Comparison of ENCODE assay signal across 1 cellular context in the genomic region with DNA sequence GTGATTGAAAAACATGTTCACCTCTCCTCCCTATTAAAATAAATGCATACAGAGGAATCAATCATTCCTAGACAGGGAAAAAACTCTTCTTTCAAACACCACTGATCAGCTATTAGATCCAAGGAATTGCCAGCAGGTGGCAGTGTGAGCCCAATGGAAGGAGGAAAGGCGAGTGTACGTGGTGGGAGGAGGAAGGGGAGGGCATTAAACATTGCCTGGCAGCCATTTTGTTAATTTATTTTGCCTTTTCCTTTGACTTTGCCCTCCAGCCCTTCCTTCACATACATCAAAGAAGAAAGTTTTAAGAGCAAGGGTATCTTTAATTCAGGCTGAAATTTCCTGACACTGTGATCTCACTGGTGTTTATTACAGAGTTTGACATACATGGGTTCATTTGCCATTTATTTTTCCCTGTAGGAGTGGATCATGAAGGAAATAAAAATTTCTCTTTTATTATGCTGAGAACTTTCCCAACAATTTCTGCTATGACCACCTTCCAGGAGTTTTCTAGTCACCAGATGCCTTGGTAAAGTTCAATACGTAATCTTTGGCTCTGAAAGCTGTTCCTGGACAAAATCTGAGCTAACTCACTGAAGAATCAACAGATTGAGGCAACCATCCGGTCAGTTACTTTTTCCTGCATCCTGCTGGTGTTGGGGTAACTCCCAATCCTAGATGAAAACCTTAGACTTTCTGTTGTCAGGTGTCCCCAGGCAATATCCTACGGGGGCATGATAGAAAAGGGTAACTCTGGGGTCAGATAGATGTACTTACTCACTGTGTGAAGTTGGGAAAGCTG.
A peak's percentile ranks its signal among the peaks of the same experiment; 100 is the strongest.
TF ChIP-seq lines count a peak whose summit lies in the region.

No MANE protein-coding gene starts in this region.

TF ChIP-seq in K562, 482 proteins besides CTCF, POLR2A, EP300 and RAD21 (continued from another document and continues in another):
- TF ChIP-seq, protein P1, sequence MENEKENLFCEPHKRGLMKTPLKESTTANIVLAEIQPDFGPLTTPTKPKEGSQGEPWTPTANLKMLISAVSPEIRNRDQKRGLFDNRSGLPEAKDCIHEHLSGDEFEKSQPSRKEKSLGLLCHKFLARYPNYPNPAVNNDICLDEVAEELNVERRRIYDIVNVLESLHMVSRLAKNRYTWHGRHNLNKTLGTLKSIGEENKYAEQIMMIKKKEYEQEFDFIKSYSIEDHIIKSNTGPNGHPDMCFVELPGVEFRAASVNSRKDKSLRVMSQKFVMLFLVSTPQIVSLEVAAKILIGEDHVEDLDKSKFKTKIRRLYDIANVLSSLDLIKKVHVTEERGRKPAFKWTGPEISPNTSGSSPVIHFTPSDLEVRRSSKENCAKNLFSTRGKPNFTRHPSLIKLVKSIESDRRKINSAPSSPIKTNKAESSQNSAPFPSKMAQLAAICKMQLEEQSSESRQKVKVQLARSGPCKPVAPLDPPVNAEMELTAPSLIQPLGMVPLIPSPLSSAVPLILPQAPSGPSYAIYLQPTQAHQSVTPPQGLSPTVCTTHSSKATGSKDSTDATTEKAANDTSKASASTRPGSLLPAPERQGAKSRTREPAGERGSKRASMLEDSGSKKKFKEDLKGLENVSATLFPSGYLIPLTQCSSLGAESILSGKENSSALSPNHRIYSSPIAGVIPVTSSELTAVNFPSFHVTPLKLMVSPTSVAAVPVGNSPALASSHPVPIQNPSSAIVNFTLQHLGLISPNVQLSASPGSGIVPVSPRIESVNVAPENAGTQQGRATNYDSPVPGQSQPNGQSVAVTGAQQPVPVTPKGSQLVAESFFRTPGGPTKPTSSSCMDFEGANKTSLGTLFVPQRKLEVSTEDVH (IDR thresholded peaks at IDR 0.05; ENCODE audit: low read depth, partially characterized antibody) = no peak
- TF ChIP-seq, protein P2, sequence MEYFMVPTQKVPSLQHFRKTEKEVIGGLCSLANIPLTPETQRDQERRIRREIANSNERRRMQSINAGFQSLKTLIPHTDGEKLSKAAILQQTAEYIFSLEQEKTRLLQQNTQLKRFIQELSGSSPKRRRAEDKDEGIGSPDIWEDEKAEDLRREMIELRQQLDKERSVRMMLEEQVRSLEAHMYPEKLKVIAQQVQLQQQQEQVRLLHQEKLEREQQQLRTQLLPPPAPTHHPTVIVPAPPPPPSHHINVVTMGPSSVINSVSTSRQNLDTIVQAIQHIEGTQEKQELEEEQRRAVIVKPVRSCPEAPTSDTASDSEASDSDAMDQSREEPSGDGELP (CRISPR knock-in tag; IDR thresholded peaks at IDR 0.05; ENCODE audit: borderline replicate concordance) = no peak
- TF ChIP-seq NFIC (IDR thresholded peaks at IDR 0.05) (peak; percentile 16; the same call in 1 of the 2 replicates), EZH2 (IDR thresholded peaks at IDR 0.05; ENCODE audit: borderline replicate concordance, low read depth, low read length) (no peak), KLF6 (CRISPR knock-in tag; IDR thresholded peaks at IDR 0.05; ENCODE audit: borderline replicate concordance) (peak; percentile 45; the same call in 1 of the 2 replicates), U2AF1 (optimal IDR thresholded peaks at IDR 0.05; ENCODE audit: low read depth, low read length) (no peak), TCF3 (CRISPR knock-in tag; IDR thresholded peaks at IDR 0.05) (0 out of 2 replicates have a peak, but pooled peaks have one; percentile 19), BRF1 (IDR thresholded peaks at IDR 0.05; ENCODE audit: borderline replicate concordance, extremely low read depth, insufficient read length) (no peak), NR2C1 (IDR thresholded peaks at IDR 0.05) (peak; percentile 21; the same call in 1 of the 2 replicates), NR2C1 (tag; IDR thresholded peaks at IDR 0.05) (no peak), ZNF584 (CRISPR knock-in tag; IDR thresholded peaks at IDR 0.05; ENCODE audit: low read depth) (no peak), ETS2 (tag; IDR thresholded peaks at IDR 0.05; ENCODE audit: borderline replicate concordance, poor library complexity, severe bottlenecking) (no peak), ZNF263 (CRISPR knock-in tag; IDR thresholded peaks at IDR 0.05; ENCODE audit: borderline replicate concordance) (peak; percentile 18; the same call in 1 of the 2 replicates), HCFC1 (IDR thresholded peaks at IDR 0.05; ENCODE audit: low read depth, low read length) (peak; percentile 59; the same call in 1 of the 2 replicates), STAG1 (CRISPR knock-in tag; IDR thresholded peaks at IDR 0.05; ENCODE audit: borderline replicate concordance) (peak; percentile 26; the same call in 1 of the 2 replicates), FOXM1 (IDR thresholded peaks at IDR 0.05; ENCODE audit: low read depth) (peak; percentile 41; the same call in 1 of the 2 replicates), FOXM1 (CRISPR knock-in tag; IDR thresholded peaks at IDR 0.05; ENCODE audit: low read depth) (no peak), STAT5A (IDR thresholded peaks at IDR 0.05; ENCODE audit: borderline replicate concordance, low read length) (no peak), MCM7 (IDR thresholded peaks at IDR 0.05) (no peak), FOXJ2 (tag; IDR thresholded peaks at IDR 0.05) (no peak), BRD4 (IDR thresholded peaks at IDR 0.05) (0 out of 2 replicates have a peak, but pooled peaks have one; percentile 21), RUNX1 (IDR thresholded peaks at IDR 0.05; ENCODE audit: low read depth) (no peak), BRD9 (IDR thresholded peaks at IDR 0.05; ENCODE audit: low read depth, partially characterized antibody) (peak; percentile 85), LEF1 (IDR thresholded peaks at IDR 0.05) (peak; percentile 56; the same call in 1 of the 2 replicates), ZNF436 (CRISPR knock-in tag; IDR thresholded peaks at IDR 0.05) (no peak), SREBF1 (IDR thresholded peaks at IDR 0.05; ENCODE audit: borderline replicate concordance, low read depth, low read length) (no peak), WHSC1 (IDR thresholded peaks at IDR 0.05; ENCODE audit: low read length) (no peak), MAFF (IDR thresholded peaks at IDR 0.05; ENCODE audit: low read length) (peak; percentile 17), TEAD2 (tag; IDR thresholded peaks at IDR 0.05) (no peak)
- TF ChIP-seq, protein P3, sequence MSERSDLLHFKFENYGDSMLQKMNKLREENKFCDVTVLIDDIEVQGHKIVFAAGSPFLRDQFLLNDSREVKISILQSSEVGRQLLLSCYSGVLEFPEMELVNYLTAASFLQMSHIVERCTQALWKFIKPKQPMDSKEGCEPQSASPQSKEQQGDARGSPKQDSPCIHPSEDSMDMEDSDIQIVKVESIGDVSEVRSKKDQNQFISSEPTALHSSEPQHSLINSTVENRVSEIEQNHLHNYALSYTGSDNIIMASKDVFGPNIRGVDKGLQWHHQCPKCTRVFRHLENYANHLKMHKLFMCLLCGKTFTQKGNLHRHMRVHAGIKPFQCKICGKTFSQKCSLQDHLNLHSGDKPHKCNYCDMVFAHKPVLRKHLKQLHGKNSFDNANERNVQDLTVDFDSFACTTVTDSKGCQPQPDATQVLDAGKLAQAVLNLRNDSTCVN (CRISPR knock-in tag; IDR thresholded peaks at IDR 0.05) = no peak
- TF ChIP-seq, protein P4, sequence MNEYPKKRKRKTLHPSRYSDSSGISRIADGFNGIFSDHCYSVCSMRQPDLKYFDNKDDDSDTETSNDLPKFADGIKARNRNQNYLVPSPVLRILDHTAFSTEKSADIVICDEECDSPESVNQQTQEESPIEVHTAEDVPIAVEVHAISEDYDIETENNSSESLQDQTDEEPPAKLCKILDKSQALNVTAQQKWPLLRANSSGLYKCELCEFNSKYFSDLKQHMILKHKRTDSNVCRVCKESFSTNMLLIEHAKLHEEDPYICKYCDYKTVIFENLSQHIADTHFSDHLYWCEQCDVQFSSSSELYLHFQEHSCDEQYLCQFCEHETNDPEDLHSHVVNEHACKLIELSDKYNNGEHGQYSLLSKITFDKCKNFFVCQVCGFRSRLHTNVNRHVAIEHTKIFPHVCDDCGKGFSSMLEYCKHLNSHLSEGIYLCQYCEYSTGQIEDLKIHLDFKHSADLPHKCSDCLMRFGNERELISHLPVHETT (CRISPR knock-in tag; conservative IDR thresholded peaks at IDR 0.05 in 1 of 2, IDR thresholded peaks at IDR 0.05 in 1 of 2) = no peak
- TF ChIP-seq, protein P5, sequence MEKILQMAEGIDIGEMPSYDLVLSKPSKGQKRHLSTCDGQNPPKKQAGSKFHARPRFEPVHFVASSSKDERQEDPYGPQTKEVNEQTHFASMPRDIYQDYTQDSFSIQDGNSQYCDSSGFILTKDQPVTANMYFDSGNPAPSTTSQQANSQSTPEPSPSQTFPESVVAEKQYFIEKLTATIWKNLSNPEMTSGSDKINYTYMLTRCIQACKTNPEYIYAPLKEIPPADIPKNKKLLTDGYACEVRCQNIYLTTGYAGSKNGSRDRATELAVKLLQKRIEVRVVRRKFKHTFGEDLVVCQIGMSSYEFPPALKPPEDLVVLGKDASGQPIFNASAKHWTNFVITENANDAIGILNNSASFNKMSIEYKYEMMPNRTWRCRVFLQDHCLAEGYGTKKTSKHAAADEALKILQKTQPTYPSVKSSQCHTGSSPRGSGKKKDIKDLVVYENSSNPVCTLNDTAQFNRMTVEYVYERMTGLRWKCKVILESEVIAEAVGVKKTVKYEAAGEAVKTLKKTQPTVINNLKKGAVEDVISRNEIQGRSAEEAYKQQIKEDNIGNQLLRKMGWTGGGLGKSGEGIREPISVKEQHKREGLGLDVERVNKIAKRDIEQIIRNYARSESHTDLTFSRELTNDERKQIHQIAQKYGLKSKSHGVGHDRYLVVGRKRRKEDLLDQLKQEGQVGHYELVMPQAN (IDR thresholded peaks at IDR 0.05; ENCODE audit: borderline replicate concordance) = no peak
- TF ChIP-seq, protein P6, sequence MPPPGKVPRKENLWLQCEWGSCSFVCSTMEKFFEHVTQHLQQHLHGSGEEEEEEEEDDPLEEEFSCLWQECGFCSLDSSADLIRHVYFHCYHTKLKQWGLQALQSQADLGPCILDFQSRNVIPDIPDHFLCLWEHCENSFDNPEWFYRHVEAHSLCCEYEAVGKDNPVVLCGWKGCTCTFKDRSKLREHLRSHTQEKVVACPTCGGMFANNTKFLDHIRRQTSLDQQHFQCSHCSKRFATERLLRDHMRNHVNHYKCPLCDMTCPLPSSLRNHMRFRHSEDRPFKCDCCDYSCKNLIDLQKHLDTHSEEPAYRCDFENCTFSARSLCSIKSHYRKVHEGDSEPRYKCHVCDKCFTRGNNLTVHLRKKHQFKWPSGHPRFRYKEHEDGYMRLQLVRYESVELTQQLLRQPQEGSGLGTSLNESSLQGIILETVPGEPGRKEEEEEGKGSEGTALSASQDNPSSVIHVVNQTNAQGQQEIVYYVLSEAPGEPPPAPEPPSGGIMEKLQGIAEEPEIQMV (tag; conservative IDR thresholded peaks at IDR 0.05; ENCODE audit: low read depth) = no peak
- TF ChIP-seq, protein P7, sequence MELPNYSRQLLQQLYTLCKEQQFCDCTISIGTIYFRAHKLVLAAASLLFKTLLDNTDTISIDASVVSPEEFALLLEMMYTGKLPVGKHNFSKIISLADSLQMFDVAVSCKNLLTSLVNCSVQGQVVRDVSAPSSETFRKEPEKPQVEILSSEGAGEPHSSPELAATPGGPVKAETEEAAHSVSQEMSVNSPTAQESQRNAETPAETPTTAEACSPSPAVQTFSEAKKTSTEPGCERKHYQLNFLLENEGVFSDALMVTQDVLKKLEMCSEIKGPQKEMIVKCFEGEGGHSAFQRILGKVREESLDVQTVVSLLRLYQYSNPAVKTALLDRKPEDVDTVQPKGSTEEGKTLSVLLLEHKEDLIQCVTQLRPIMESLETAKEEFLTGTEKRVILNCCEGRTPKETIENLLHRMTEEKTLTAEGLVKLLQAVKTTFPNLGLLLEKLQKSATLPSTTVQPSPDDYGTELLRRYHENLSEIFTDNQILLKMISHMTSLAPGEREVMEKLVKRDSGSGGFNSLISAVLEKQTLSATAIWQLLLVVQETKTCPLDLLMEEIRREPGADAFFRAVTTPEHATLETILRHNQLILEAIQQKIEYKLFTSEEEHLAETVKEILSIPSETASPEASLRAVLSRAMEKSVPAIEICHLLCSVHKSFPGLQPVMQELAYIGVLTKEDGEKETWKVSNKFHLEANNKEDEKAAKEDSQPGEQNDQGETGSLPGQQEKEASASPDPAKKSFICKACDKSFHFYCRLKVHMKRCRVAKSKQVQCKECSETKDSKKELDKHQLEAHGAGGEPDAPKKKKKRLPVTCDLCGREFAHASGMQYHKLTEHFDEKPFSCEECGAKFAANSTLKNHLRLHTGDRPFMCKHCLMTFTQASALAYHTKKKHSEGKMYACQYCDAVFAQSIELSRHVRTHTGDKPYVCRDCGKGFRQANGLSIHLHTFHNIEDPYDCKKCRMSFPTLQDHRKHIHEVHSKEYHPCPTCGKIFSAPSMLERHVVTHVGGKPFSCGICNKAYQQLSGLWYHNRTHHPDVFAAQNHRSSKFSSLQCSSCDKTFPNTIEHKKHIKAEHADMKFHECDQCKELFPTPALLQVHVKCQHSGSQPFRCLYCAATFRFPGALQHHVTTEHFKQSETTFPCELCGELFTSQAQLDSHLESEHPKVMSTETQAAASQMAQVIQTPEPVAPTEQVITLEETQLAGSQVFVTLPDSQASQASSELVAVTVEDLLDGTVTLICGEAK (IDR thresholded peaks at IDR 0.05) = peak; percentile 53; the same call in 1 of the 2 replicates
- TF ChIP-seq, protein P7 (CRISPR knock-in tag; IDR thresholded peaks at IDR 0.05) = no peak
- TF ChIP-seq, protein P8, sequence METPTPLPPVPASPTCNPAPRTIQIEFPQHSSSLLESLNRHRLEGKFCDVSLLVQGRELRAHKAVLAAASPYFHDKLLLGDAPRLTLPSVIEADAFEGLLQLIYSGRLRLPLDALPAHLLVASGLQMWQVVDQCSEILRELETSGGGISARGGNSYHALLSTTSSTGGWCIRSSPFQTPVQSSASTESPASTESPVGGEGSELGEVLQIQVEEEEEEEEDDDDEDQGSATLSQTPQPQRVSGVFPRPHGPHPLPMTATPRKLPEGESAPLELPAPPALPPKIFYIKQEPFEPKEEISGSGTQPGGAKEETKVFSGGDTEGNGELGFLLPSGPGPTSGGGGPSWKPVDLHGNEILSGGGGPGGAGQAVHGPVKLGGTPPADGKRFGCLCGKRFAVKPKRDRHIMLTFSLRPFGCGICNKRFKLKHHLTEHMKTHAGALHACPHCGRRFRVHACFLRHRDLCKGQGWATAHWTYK (CRISPR knock-in tag; IDR thresholded peaks at IDR 0.05) = peak; percentile 85
